12 cellular contexts compared by ENCODE assay signal in genomic region chr19:35510626-35510964, GRCh38. TPM values are rescaled to one million over a fixed set of nuclear protein-coding genes. Genes with fewer than 3 reads are reported as not detected.
A peak's percentile ranks its signal among the peaks of the same experiment; 100 is the strongest.
DNase-seq lines count a peak whose midpoint lies in the region; ATAC-seq and TF ChIP-seq lines count a peak whose summit lies in the region.
"Had no signal": no experiment of that assay in that cellular context is flagged by ENCODE, and none has a peak within 500 bp of the region (broad histone marks: within the 10 kb centered on the region; RNA-seq: fewer than 3 reads in every experiment).

No MANE protein-coding gene starts in this region.

- H3K9me3 ChIP-seq in CD8-positive, alpha-beta T cell (ENCODE audit: low read length), result no peaks in the 10 kb centered on the region
- no peaks in the 10 kb centered on the region for H3K9me3 ChIP-seq in Loucy (ENCODE audit: insufficient read depth, low read depth, low read length)
- H3K9me3 ChIP-seq in parathyroid adenoma (ENCODE audit: control insufficient read depth, low read length), result no peaks in the 10 kb centered on the region
- no peaks in the 10 kb centered on the region for H3K9me3 ChIP-seq in WERI-Rb-1 (ENCODE audit: severe bottlenecking)
- H3K9me3 ChIP-seq: Peyer's patch, tibial nerve had no signal

- H3K27ac Mint-ChIP-seq in CD8-positive, alpha-beta T cell, result no peak overlapping the region

- no peaks in the 10 kb centered on the region for H3K9me3 Mint-ChIP-seq in CD8-positive, alpha-beta T cell

- no peak for ATAC-seq in CD8-positive, alpha-beta T cell
- ATAC-seq in GM19324 (IDR thresholded peaks at IDR 0.05; ENCODE audit: low FRiP score, unreplicated experiment), result no peak
- ATAC-seq in GM19397 (IDR thresholded peaks at IDR 0.05; ENCODE audit: unreplicated experiment), result no peak

- H3K79me2 ChIP-seq in Loucy (ENCODE audit: insufficient read depth, low read length) (no peaks in the 10 kb centered on the region), parathyroid adenoma (no peaks in the 10 kb centered on the region)

- H3K9me2 ChIP-seq in Loucy (replicated peaks; ENCODE audit: low read depth, low read length), result no peaks in the 10 kb centered on the region

- H3K27me3 ChIP-seq in CD8-positive, alpha-beta T cell (ENCODE audit: insufficient read depth, low read length), result peaks cover 7% of the 10 kb centered on the region
- H3K27me3 ChIP-seq in Loucy (ENCODE audit: insufficient read depth, low read length, poor library complexity, severe bottlenecking), result no peaks in the 10 kb centered on the region
- H3K27me3 ChIP-seq in parathyroid adenoma (ENCODE audit: control insufficient read depth, insufficient read depth, low read length), result no peaks in the 10 kb centered on the region
- peaks cover 10% of the 10 kb centered on the region for H3K27me3 ChIP-seq in WERI-Rb-1 (ENCODE audit: insufficient read depth, low read depth, severe bottlenecking)
- H3K27me3 ChIP-seq: Peyer's patch had no signal

- POLR2A ChIA-PET in CD8-positive, alpha-beta T cell (lab: Charles Lee), result interaction anchor here (1.2 kb wide), 1 partner anchor 138 kb away, joined by 3 read pairs; the partner anchor contains the start of gene COX6B1

- peak overlapping the region; percentile 70 for H3K4me3 Mint-ChIP-seq in CD8-positive, alpha-beta T cell

- peak overlapping the region; percentile 75 for H3K4me2 ChIP-seq in Loucy (ENCODE audit: low read depth, low read length, poor library complexity, severe bottlenecking)
- H3K4me2 ChIP-seq in parathyroid adenoma (ENCODE audit: low read length), result peak overlapping the region; percentile 73

- no peak for DNase-seq in CD8-positive, alpha-beta T cell
- DNase-seq in epithelial cell of esophagus (ENCODE audit: low read depth) (no peak), WERI-Rb-1 (no peak), DMS53 (lab: John Stamatoyannopoulos, UW) (no peak)
- DNase-seq: NCI-H1436 treated with DMSO at 0.1 percent for 48 hours had no signal

- intact Hi-C loops in CD8-positive, alpha-beta T cell (cut with DNase I, micrococcal nuclease), result loop anchor here (1.0 to 5.0 kb wide), 4 partner anchors 35 to 422 kb away; partner anchors contain the start of gene TMEM147 (in 1 of the 2)

- peaks cover 17% of the 10 kb centered on the region for H3K4me1 Mint-ChIP-seq in CD8-positive, alpha-beta T cell (ENCODE audit: low read depth)

- TF ChIP-seq CTCF in CD8-positive, alpha-beta T cell (IDR thresholded peaks at IDR 0.05), result no peak
- TF ChIP-seq CTCF in Loucy (conservative IDR thresholded peaks at IDR 0.05; ENCODE audit: low read length) (no peak), epithelial cell of esophagus (IDR thresholded peaks at IDR 0.05; ENCODE audit: insufficient read depth, low read depth, low read length, missing control alignments) (no peak), parathyroid adenoma (IDR thresholded peaks at IDR 0.05) (no peak), WERI-Rb-1 (IDR thresholded peaks at IDR 0.05; ENCODE audit: low read depth, low read length) (no peak)

- peaks cover 18% of the 10 kb centered on the region for H3K4me1 ChIP-seq in CD8-positive, alpha-beta T cell (ENCODE audit: insufficient read depth, low read length)
- H3K4me1 ChIP-seq in Loucy (ENCODE audit: insufficient read depth, low read length, poor library complexity, severe bottlenecking), result peaks cover 13% of the 10 kb centered on the region
- peaks cover 5% of the 10 kb centered on the region for H3K4me1 ChIP-seq in parathyroid adenoma

- CTCF ChIA-PET in CD8-positive, alpha-beta T cell (lab: Charles Lee), result interaction anchor here (0.6 to 3.3 kb wide), 34 partner anchors 9 to 444 kb away, joined by 3 to 19 read pairs (median 4); no protein-coding TSS in a partner anchor

- no peak overlapping the region for H2AFZ ChIP-seq in Loucy (ENCODE audit: low read length)
- H2AFZ ChIP-seq in parathyroid adenoma, result peak overlapping the region; percentile 84

- H3K27me3 Mint-ChIP-seq in CD8-positive, alpha-beta T cell (ENCODE audit: low read depth), result peaks cover 42% of the 10 kb centered on the region

- no peaks in the 10 kb centered on the region for H3K36me3 ChIP-seq in CD8-positive, alpha-beta T cell (ENCODE audit: insufficient read depth, low read length)
- H3K36me3 ChIP-seq in Loucy (ENCODE audit: insufficient read depth, low read length), result no peaks in the 10 kb centered on the region
- no peaks in the 10 kb centered on the region for H3K36me3 ChIP-seq in parathyroid adenoma (ENCODE audit: control insufficient read depth, insufficient read depth, low read length)
- H3K36me3 ChIP-seq in WERI-Rb-1, result no peaks in the 10 kb centered on the region
- H3K36me3 ChIP-seq: Peyer's patch, tibial nerve had no signal

- H3K36me3 Mint-ChIP-seq in CD8-positive, alpha-beta T cell, result no peaks in the 10 kb centered on the region

- H3F3A ChIP-seq in Loucy (ENCODE audit: low read depth), result no peaks in the 10 kb centered on the region

- no peak overlapping the region for H3K27ac ChIP-seq in CD8-positive, alpha-beta T cell (ENCODE audit: low read depth, low read length)
- H3K27ac ChIP-seq in parathyroid adenoma (peak overlapping the region; percentile 88), WERI-Rb-1 (no peak overlapping the region)

- H3K9ac ChIP-seq in Loucy (ENCODE audit: low read depth, low read length, poor library complexity, severe bottlenecking), result no peak overlapping the region
- H3K9ac ChIP-seq in parathyroid adenoma, result no peak overlapping the region

- H3K4me3 ChIP-seq in CD8-positive, alpha-beta T cell (ENCODE audit: low read depth, low read length), result peak overlapping the region; percentile 59
- peak overlapping the region; percentile 72 for H3K4me3 ChIP-seq in Loucy (ENCODE audit: low read length, poor library complexity, severe bottlenecking)
- H3K4me3 ChIP-seq in epithelial cell of esophagus (ENCODE audit: low read length), result peak overlapping the region; percentile 64
- H3K4me3 ChIP-seq in parathyroid adenoma (ENCODE audit: low read depth, low read length), result peak overlapping the region; percentile 74
- no peak overlapping the region; the same call in 1 of the 2 replicates for H3K4me3 ChIP-seq in WERI-Rb-1 (ENCODE audit: low read depth, low read length)

- H4K20me1 ChIP-seq in Loucy (ENCODE audit: insufficient read depth, low read length, poor library complexity, severe bottlenecking), result no peaks in the 10 kb centered on the region

RNA-seq across cellular contexts. Expression of gene DMKN, which starts 2.9 kb away (rescaled TPM):
- total RNA-seq in CD8-positive, alpha-beta T cell, result 1 to 10 TPM; 1.5 to 1.9 TPM
- total RNA-seq: mononuclear cell had no signal

RNA-seq across cellular contexts. Expression of gene SBSN, which starts 17.5 kb away (rescaled TPM):
- not detected for total RNA-seq in CD8-positive, alpha-beta T cell
- total RNA-seq: mononuclear cell, tibial nerve had no signal

RNA-seq across cellular contexts. Expression of gene KRTDAP, which starts 20.3 kb away (rescaled TPM):
- not detected for total RNA-seq in CD8-positive, alpha-beta T cell
- total RNA-seq: mononuclear cell, Peyer's patch, tibial nerve had no signal

RNA-seq across cellular contexts. Expression of gene GAPDHS, which starts 22.7 kb away (rescaled TPM):
- total RNA-seq in CD8-positive, alpha-beta T cell, result not detected
- total RNA-seq: mononuclear cell, tibial nerve had no signal

RNA-seq across cellular contexts. Expression of gene TMEM147, which starts 34.8 kb away (rescaled TPM):
- 10 to 100 TPM; 22.3 to 27.2 TPM for total RNA-seq in CD8-positive, alpha-beta T cell
